Comparison of ENCODE assay signal across 10 cellular contexts in genomic region chr6:5082487-5083306, GRCh38. TPM values are rescaled to one million over a fixed set of nuclear protein-coding genes. Genes with fewer than 3 reads are reported as not detected.
A peak's percentile ranks its signal among the peaks of the same experiment; 100 is the strongest.
DNase-seq lines count a peak whose midpoint lies in the region; ATAC-seq and TF ChIP-seq lines count a peak whose summit lies in the region.
"Had no signal": no experiment of that assay in that cellular context is flagged by ENCODE, and none has a peak within 500 bp of the region (broad histone marks: within the 10 kb centered on the region; RNA-seq: fewer than 3 reads in every experiment).

No MANE protein-coding gene starts in this region.

- H3K79me2 ChIP-seq in trophoblast cell (ENCODE audit: control insufficient read depth, insufficient read depth, low read length, poor library complexity) = peaks cover 2% of the 10 kb centered on the region

- DNase-seq in ELF-1 (ENCODE audit: low read depth, low spot score) = peak; percentile 83
- DNase-seq in NCI-H69 (lab: John Stamatoyannopoulos, UW) = peak; percentile 52
- no peak for DNase-seq in esophagus squamous epithelium (lab: John Stamatoyannopoulos, UW)
- DNase-seq in trophoblast cell = peak; percentile 96 to 98
- DNase-seq in T-helper 1 cell = no peak
- DNase-seq in stimulated activated naive CD8-positive, alpha-beta T cell treated with anti-CD3 and anti-CD28 coated beads, Interleukin-15, amount 100 ng/mL, for 72 hours = no peak
- DNase-seq: erythroblast had no signal

- peak overlapping the region; percentile 27 for H2BK120ac ChIP-seq in trophoblast cell (ENCODE audit: insufficient read depth, low read length, poor library complexity)

- H3K4ac ChIP-seq in trophoblast cell (ENCODE audit: low read depth, low read length) = no peak overlapping the region

- no peak overlapping the region for H4K8ac ChIP-seq in trophoblast cell (ENCODE audit: low read depth, low read length)

- no peak for TF ChIP-seq CTCF in esophagus squamous epithelium (IDR thresholded peaks at IDR 0.05)

- H3K14ac ChIP-seq in trophoblast cell (ENCODE audit: low read length) = no peak overlapping the region

- H4K12ac ChIP-seq in trophoblast cell (ENCODE audit: low read depth, low read length) = no peak overlapping the region

- no peaks in the 10 kb centered on the region for H3K36me3 ChIP-seq in esophagus squamous epithelium
- H3K36me3 ChIP-seq in trophoblast cell (ENCODE audit: control insufficient read depth in 1 of 2, insufficient read depth in 2 of 2, low read length in 2 of 2) = no peaks in the 10 kb centered on the region

- H3K4me1 Mint-ChIP-seq in stimulated activated naive CD8-positive, alpha-beta T cell treated with anti-CD3 and anti-CD28 coated beads, Interleukin-15, amount 100 ng/mL, for 72 hours = peaks cover 6% of the 10 kb centered on the region

- H2AK5ac ChIP-seq in trophoblast cell (ENCODE audit: low read length) = no peak overlapping the region

- H2BK5ac ChIP-seq in trophoblast cell (ENCODE audit: low read depth, low read length, poor library complexity) = no peak overlapping the region

- peak overlapping the region; percentile 7 to 83 (median 62) for H3K27ac ChIP-seq in esophagus squamous epithelium
- H3K27ac ChIP-seq in trophoblast cell (ENCODE audit: low read depth, low read length) = no peak overlapping the region

- WGBS in esophagus squamous epithelium, 2 donors = 57 to 60% methylated on average over 10 to 12 of the region's 12 CpGs
- no CpG with 5 or more reads among the region's 12 CpGs for WGBS in trophoblast cell (ENCODE audit: extremely low coverage, insufficient coverage, insufficient read length)

- H3K27me3 ChIP-seq in esophagus squamous epithelium = peaks cover 0 to 40% (median 0%) of the 10 kb centered on the region in 4 donors
- peaks cover 29% of the 10 kb centered on the region for H3K27me3 ChIP-seq in trophoblast cell (ENCODE audit: insufficient read depth, low read length)

- no peaks in the 10 kb centered on the region for H3K9me3 Mint-ChIP-seq in stimulated activated naive CD8-positive, alpha-beta T cell treated with anti-CD3 and anti-CD28 coated beads, Interleukin-15, amount 100 ng/mL, for 72 hours
- H3K9me3 Mint-ChIP-seq: activated T-helper 2 cell treated with anti-CD3 and anti-CD28 coated beads, Interferon-gamma antibody, Interleukin-2, Interleukin-4, amounts not matched to agents 10 μg/mL and 5 μg/mL and 100 μg/mL, durations not matched to agents 14 hours and 24 hours and 36 hours had no signal

- H3K4me3 ChIP-seq in esophagus squamous epithelium (no peak overlapping the region), trophoblast cell (ENCODE audit: low read depth, low read length) (no peak overlapping the region)

- no peak overlapping the region for H3K4me2 ChIP-seq in trophoblast cell (ENCODE audit: low read length)

- no peak overlapping the region for H3K23ac ChIP-seq in trophoblast cell (ENCODE audit: low read length)

- H4K91ac ChIP-seq in trophoblast cell (ENCODE audit: low read depth, low read length) = peak overlapping the region; percentile 48

- peaks cover 18% of the 10 kb centered on the region for H3K79me1 ChIP-seq in trophoblast cell (ENCODE audit: low read length)

- H3K4me3 Mint-ChIP-seq in stimulated activated naive CD8-positive, alpha-beta T cell treated with anti-CD3 and anti-CD28 coated beads, Interleukin-15, amount 100 ng/mL, for 72 hours = no peak overlapping the region

- TF ChIP-seq POLR2A in esophagus squamous epithelium (IDR thresholded peaks at IDR 0.05) = no peak

- no peak for ATAC-seq in HG02571 (IDR thresholded peaks at IDR 0.05; ENCODE audit: unreplicated experiment)
- no peak for ATAC-seq in GM19395 (IDR thresholded peaks at IDR 0.05; ENCODE audit: unreplicated experiment)
- ATAC-seq in stimulated activated naive CD8-positive, alpha-beta T cell treated with anti-CD3 and anti-CD28 coated beads, Interleukin-15, amount 100 ng/mL, for 72 hours = no peak

- H3K4me1 ChIP-seq in esophagus squamous epithelium (peaks cover 15 to 62% (median 17%) of the 10 kb centered on the region in 3 donors), trophoblast cell (ENCODE audit: control insufficient read depth in 1 of 2, insufficient read depth in 2 of 2, low read length in 2 of 2) (peaks cover 29 to 36% of the 10 kb centered on the region in 2 experiments)

- peaks cover 59% of the 10 kb centered on the region for H3K27me3 Mint-ChIP-seq in stimulated activated naive CD8-positive, alpha-beta T cell treated with anti-CD3 and anti-CD28 coated beads, Interleukin-15, amount 100 ng/mL, for 72 hours

- intact Hi-C loops in esophagus squamous epithelium (cut with DNase I) = no loop called here

- H3K9me3 ChIP-seq in esophagus squamous epithelium (no peaks in the 10 kb centered on the region), trophoblast cell (ENCODE audit: insufficient read depth, low read depth, low read length) (peaks cover 6% of the 10 kb centered on the region)

- no peak overlapping the region for H2AFZ ChIP-seq in trophoblast cell (ENCODE audit: insufficient read depth, low read length, poor library complexity)

- peak overlapping the region; percentile 55 for H3K18ac ChIP-seq in trophoblast cell (ENCODE audit: low read length)

- peak overlapping the region; percentile 69 for H2BK12ac ChIP-seq in trophoblast cell (ENCODE audit: low read length)

- no peak overlapping the region for H3K27ac Mint-ChIP-seq in stimulated activated naive CD8-positive, alpha-beta T cell treated with anti-CD3 and anti-CD28 coated beads, Interleukin-15, amount 100 ng/mL, for 72 hours
- H3K27ac Mint-ChIP-seq: activated T-helper 2 cell treated with anti-CD3 and anti-CD28 coated beads, Interferon-gamma antibody, Interleukin-2, Interleukin-4, amounts not matched to agents 10 μg/mL and 5 μg/mL and 100 μg/mL, durations not matched to agents 14 hours and 24 hours and 36 hours had no signal

- H3K9ac ChIP-seq in trophoblast cell (ENCODE audit: low read length) = no peak overlapping the region

RNA-seq across cellular contexts. Expression of gene PPP1R3G, which starts 2.4 kb away (rescaled TPM):
- total RNA-seq in esophagus squamous epithelium = 1 to 10 TPM; 1.1 to 3.0 (median 1.6) TPM
- 0.40 and 0.41 TPM in 2 replicates for polyA plus RNA-seq in trophoblast cell (2013)

Comparison
In these comparisons a context has a peak if more than half of its experiments do, and no peak if none do; other contexts are left out.
1. DNase-seq: peak in ELF-1 (single experiment), NCI-H69 (single experiment) and trophoblast cell (2 of 2); none in esophagus squamous epithelium (single experiment), T-helper 1 cell (0 of 5) and stimulated activated naive CD8-positive, alpha-beta T cell treated with anti-CD3 and anti-CD28 coated beads, Interleukin-15, amount 100 ng/mL, for 72 hours (0 of 2).